21 cellular contexts compared by ENCODE assay signal in the genomic region with DNA sequence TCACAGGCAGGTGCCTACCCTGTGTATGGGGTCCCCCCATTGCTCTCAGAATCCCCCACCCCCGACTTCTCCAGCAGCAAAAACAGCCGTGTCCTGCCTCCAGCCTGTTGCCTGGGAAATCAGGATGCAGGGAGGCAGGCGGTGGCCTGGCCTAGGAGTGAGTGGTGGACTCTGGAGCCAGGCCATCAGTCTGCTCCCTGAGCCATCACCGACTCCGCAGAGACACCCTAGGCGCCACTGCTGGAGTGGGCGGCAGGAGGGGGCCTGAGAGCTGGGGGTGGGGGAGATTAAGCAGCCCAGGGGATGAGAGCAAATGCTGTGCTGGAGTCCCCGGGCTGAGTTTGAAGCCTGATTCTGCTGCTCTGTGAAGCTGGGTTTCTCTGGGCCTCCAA.
"Had no signal": no experiment of that assay in that cellular context is flagged by ENCODE, and none has a peak within 500 bp of the region (broad histone marks: within the 10 kb centered on the region; RNA-seq: fewer than 3 reads in every experiment).

No MANE protein-coding gene starts in this region.

- H3K36me3 Mint-ChIP-seq: IgD-negative memory B cell, T-cell had no signal

- H3K9me3 Mint-ChIP-seq: T-cell had no signal

- H3K9ac ChIP-seq: KMS-11 had no signal

- H3K4me2 ChIP-seq: KMS-11 had no signal

- H3K27ac ChIP-seq: KMS-11, RWPE1 had no signal

- H3K4me3 Mint-ChIP-seq: T-cell had no signal

- ATAC-seq: K562, Panc1, PC-3, T-cell had no signal

- H3K27ac Mint-ChIP-seq: IgD-negative memory B cell, T-cell had no signal

- H3K4me3 ChIP-seq: K562 had no signal

- DNase-seq: Kasumi-1, MM.1S, NCI-H1092 treated with DMSO at 0.1 percent for 48 hours, NCI-H1436, NCI-H187, NCI-H2029, NCI-H2081 treated with DMSO at 0.1 percent for 48 hours, NCI-H2171 treated with DMSO at 0.1 percent for 48 hours, NCI-H345, NCI-H446 treated with DMSO at 0.1 percent for 48 hours, NCI-H510A treated with DMSO at 0.1 percent for 48 hours, NCI-H526, PC-3, SHP77, SW 1271, T-cell had no signal
